In genomic region chr3:72144773-72145505, GRCh38 we compare ENCODE assay signal across 11 cellular contexts.
DNase-seq lines count a peak whose midpoint lies in the region; ATAC-seq and TF ChIP-seq lines count a peak whose summit lies in the region.
"Had no signal": no experiment of that assay in that cellular context is flagged by ENCODE, and none has a peak within 500 bp of the region (broad histone marks: within the 10 kb centered on the region; RNA-seq: fewer than 3 reads in every experiment).

No MANE protein-coding gene starts in this region.

- H3K4me2 ChIP-seq in SK-N-SH, result no peak overlapping the region

- H3K27me3 Mint-ChIP-seq in stimulated activated memory B cell treated with anti-CD40 and anti-IgM and Interleukin-4, amounts not matched to agents 10 μg/mL and 1 μg/mL and 100 μg/mL, for 72 hours, result peaks cover 42% of the 10 kb centered on the region
- H3K27me3 Mint-ChIP-seq: activated CD8-positive, alpha-beta memory T cell treated with anti-CD3 and anti-CD28 coated beads, Interleukin-2, amount 10 ng/mL, durations not matched to agents 7 days and 5 days had no signal

- no peak overlapping the region for H3K27ac ChIP-seq in SK-N-SH (ENCODE audit: low read depth in 2 of 2, low read length in 1 of 2)
- peak overlapping the region; percentile 32 for H3K27ac ChIP-seq in angular gyrus (ENCODE audit: low read depth, low read length)
- H3K27ac ChIP-seq: 22Rv1 had no signal

- WGBS in SK-N-SH (ENCODE audit: low lambda C conversion rate), result 73% methylated on average over 10 of the region's 10 CpGs

- H3K79me2 ChIP-seq in SK-N-SH (ENCODE audit: insufficient read depth), result no peaks in the 10 kb centered on the region

- no peaks in the 10 kb centered on the region for H4K20me1 ChIP-seq in SK-N-SH (ENCODE audit: insufficient read depth)

- no peak overlapping the region for H3K27ac Mint-ChIP-seq in stimulated activated memory B cell treated with anti-CD40 and anti-IgM and Interleukin-4, amounts not matched to agents 10 μg/mL and 1 μg/mL and 100 μg/mL, for 72 hours
- H3K27ac Mint-ChIP-seq: activated CD8-positive, alpha-beta memory T cell treated with anti-CD3 and anti-CD28 coated beads, Interleukin-2, amount 10 ng/mL, durations not matched to agents 7 days and 5 days had no signal

- ATAC-seq in SK-N-SH treated with all-trans-retinoic acid at 6 μM for 48 hours (no peak), HG03354 (IDR thresholded peaks at IDR 0.05; ENCODE audit: poor library complexity, severe bottlenecking, unreplicated experiment) (peak; percentile 76)
- ATAC-seq in stimulated activated memory B cell treated with anti-CD40 and anti-IgM and Interleukin-4, amounts not matched to agents 10 μg/mL and 1 μg/mL and 100 μg/mL, for 72 hours, result peak; percentile 79
- ATAC-seq: activated CD8-positive, alpha-beta memory T cell treated with anti-CD3 and anti-CD28 coated beads, Interleukin-2, amount 10 ng/mL, durations not matched to agents 7 days and 5 days had no signal

- peaks cover 6% of the 10 kb centered on the region for H3K36me3 Mint-ChIP-seq in stimulated activated memory B cell treated with anti-CD40 and anti-IgM and Interleukin-4, amounts not matched to agents 10 μg/mL and 1 μg/mL and 100 μg/mL, for 72 hours

- H3K9ac ChIP-seq in SK-N-SH, result no peak overlapping the region

- H3K9me3 Mint-ChIP-seq in stimulated activated memory B cell treated with anti-CD40 and anti-IgM and Interleukin-4, amounts not matched to agents 10 μg/mL and 1 μg/mL and 100 μg/mL, for 72 hours, result no peaks in the 10 kb centered on the region

- CTCF ChIA-PET in SK-N-SH (lab: Yijun Ruan, JAX), result no interaction called here

- no peak overlapping the region for H3K4me3 ChIP-seq in SK-N-SH (ENCODE audit: low read depth in 2 of 2, low read length in 1 of 2)

- H3K9me2 ChIP-seq in SK-N-SH, result no peaks in the 10 kb centered on the region

- no peaks in the 10 kb centered on the region for H3K9me3 ChIP-seq in SK-N-SH

- no peaks in the 10 kb centered on the region for H3F3A ChIP-seq in SK-N-SH (replicated peaks; ENCODE audit: insufficient read depth)

- no peak overlapping the region for H3K4me3 Mint-ChIP-seq in stimulated activated memory B cell treated with anti-CD40 and anti-IgM and Interleukin-4, amounts not matched to agents 10 μg/mL and 1 μg/mL and 100 μg/mL, for 72 hours
- H3K4me3 Mint-ChIP-seq: activated CD8-positive, alpha-beta memory T cell treated with anti-CD3 and anti-CD28 coated beads, Interleukin-2, amount 10 ng/mL, durations not matched to agents 7 days and 5 days had no signal

- H3K36me3 ChIP-seq in SK-N-SH (replicated peaks in 1 of 2; ENCODE audit: control insufficient read depth in 1 of 2, insufficient read depth in 2 of 2, low read length in 1 of 2), result no peaks in the 10 kb centered on the region

- TF ChIP-seq EP300 in SK-N-SH (IDR thresholded peaks at IDR 0.05; ENCODE audit: borderline replicate concordance in 1 of 2, low read depth in 1 of 2, low read length in 1 of 2), result no peak

- H3K27me3 ChIP-seq in SK-N-SH (ENCODE audit: insufficient read depth), result no peaks in the 10 kb centered on the region; the same call in 1 of the 2 replicates

- H2AFZ ChIP-seq in SK-N-SH (ENCODE audit: low read depth), result no peak overlapping the region

- H3K4me1 ChIP-seq in SK-N-SH (ENCODE audit: control insufficient read depth in 1 of 2, insufficient read depth in 2 of 2, low read depth in 1 of 2, low read length in 1 of 2), result peaks cover 0 to 15% of the 10 kb centered on the region in 2 experiments; a peak in 1 of 4 replicates

- TF ChIP-seq CTCF in SK-N-SH (IDR thresholded peaks at IDR 0.05), result no peak

- 0 out of 2 replicates have a peak, but pooled peaks have one; percentile 6 for TF ChIP-seq RAD21 in SK-N-SH (IDR thresholded peaks at IDR 0.05; ENCODE audit: low read length)

- POLR2A ChIA-PET in SK-N-SH (lab: Yijun Ruan, JAX), result no interaction called here

- DNase-seq in SK-N-SH, result peak; percentile 35
- DNase-seq in epidermal melanocyte (ENCODE audit: insufficient read length, low spot score), result no peak
- DNase-seq in NK-92 treated with Interleukin-12 subunit alpha and Interleukin-12 subunit beta, amount 100 ng/mL, for 24 hours (lab: John Stamatoyannopoulos, UW), result no peak
- no peak for DNase-seq in cortex of kidney (lab: John Stamatoyannopoulos, UW)
- DNase-seq: activated CD8-positive, alpha-beta memory T cell treated with anti-CD3 and anti-CD28 coated beads, Interleukin-2, amount 10 ng/mL, durations not matched to agents 7 days and 5 days; NCI-H2171 treated with DMSO at 0.1 percent for 48 hours had no signal

- peaks cover 26% of the 10 kb centered on the region for H3K4me1 Mint-ChIP-seq in stimulated activated memory B cell treated with anti-CD40 and anti-IgM and Interleukin-4, amounts not matched to agents 10 μg/mL and 1 μg/mL and 100 μg/mL, for 72 hours

TF ChIP-seq in SK-N-SH, 30 proteins besides CTCF, POLR2A, EP300 and RAD21:
- TF ChIP-seq RFX5 (IDR thresholded peaks at IDR 0.05; ENCODE audit: low read length) (no peak), GATA2 (CRISPR knock-in tag; IDR thresholded peaks at IDR 0.05) (peak; percentile 80), FOXJ3 (CRISPR knock-in tag; IDR thresholded peaks at IDR 0.05) (peak; percentile 35; the same call in 1 of the 2 replicates)

TF ChIP-seq in SK-N-SH treated with all-trans-retinoic acid at 6 μM for 48 hours, 23 proteins besides CTCF, POLR2A, EP300 and RAD21:
- TF ChIP-seq ESRRG (CRISPR knock-in tag; IDR thresholded peaks at IDR 0.05) (no peak), POU6F1 (CRISPR knock-in tag; IDR thresholded peaks at IDR 0.05; ENCODE audit: borderline replicate concordance, low read depth) (no peak), TOX (CRISPR knock-in tag; IDR thresholded peaks at IDR 0.05; ENCODE audit: borderline replicate concordance) (no peak), TCF4 (CRISPR knock-in tag; IDR thresholded peaks at IDR 0.05; ENCODE audit: borderline replicate concordance) (no peak)
TF ChIP-seq in SK-N-SH treated with all-trans-retinoic acid at 6 μM for 48 hours: peak in this region for 0.
